1 cellular context compared by ENCODE assay signal in the genomic region with DNA sequence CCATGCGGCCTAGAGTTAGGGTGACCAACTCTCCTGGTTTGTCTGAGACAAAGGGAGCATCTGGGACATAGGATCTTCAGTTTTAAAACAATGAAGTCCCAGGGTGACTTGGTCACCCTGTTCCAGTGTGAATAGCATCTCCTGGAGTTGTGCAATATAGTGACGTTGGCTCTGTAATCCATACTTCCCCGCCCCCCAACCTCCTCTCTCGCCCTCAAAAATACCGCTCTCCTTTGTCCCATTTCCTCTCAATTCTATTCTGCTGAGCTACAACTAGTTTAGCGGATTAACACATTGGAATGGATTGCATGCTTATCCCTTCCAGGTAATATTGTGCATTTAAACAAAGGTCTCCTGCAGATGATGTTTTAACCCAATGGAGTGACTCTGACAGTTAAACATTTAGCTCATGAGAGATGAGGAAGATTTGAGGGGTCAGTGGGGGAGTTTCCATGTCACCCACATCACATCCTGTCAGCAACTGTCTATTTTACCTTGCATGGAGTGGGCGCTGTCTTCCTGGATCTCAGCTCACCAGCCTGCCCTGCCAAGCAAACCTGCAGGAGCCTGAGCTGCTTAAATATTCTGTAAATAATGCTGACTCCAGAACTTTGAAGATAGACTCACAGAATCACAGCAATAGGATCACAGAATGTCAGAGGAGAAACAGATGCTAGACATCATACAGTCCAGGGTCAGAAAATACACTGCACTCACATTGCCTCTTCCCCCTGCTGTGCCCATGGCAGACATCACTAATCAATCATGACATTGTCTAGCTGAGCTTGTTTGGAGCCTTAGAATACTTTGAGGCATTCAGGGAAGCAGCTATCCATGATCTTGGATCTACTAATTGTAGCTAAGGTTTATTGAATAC.
A peak's percentile ranks its signal among the peaks of the same experiment; 100 is the strongest.
TF ChIP-seq lines count a peak whose summit lies in the region.

No MANE protein-coding gene starts in this region.

TF ChIP-seq in IMR-90, 13 proteins besides CTCF, POLR2A, EP300 and RAD21 (continued from another document):
- no peak for TF ChIP-seq RFX5 (IDR thresholded peaks at IDR 0.05; ENCODE audit: low read depth, low read length)
- TF ChIP-seq CEBPB (IDR thresholded peaks at IDR 0.05; ENCODE audit: low read depth, low read length) = peak; percentile 60
- peak; percentile 29; the same call in 1 of the 2 replicates for TF ChIP-seq MAFK (IDR thresholded peaks at IDR 0.05; ENCODE audit: low read depth, low read length)
